Comparison of ENCODE assay signal across 12 cellular contexts in genomic region chr2:48900321-48901014, GRCh38.
DNase-seq lines count a peak whose midpoint lies in the region; ATAC-seq and TF ChIP-seq lines count a peak whose summit lies in the region.
"Had no signal": no experiment of that assay in that cellular context is flagged by ENCODE, and none has a peak within 500 bp of the region (broad histone marks: within the 10 kb centered on the region; RNA-seq: fewer than 3 reads in every experiment).

No MANE protein-coding gene starts in this region.

- no peak overlapping the region for H3K27ac ChIP-seq in mammary epithelial cell (ENCODE audit: insufficient read depth, low read depth, low read length)
- H3K27ac ChIP-seq in breast epithelium, result no peak overlapping the region
- peak overlapping the region; percentile 59 for H3K27ac ChIP-seq in mesodermal cell (ENCODE audit: low read depth, low read length, severe bottlenecking)
- H3K27ac ChIP-seq in heart right ventricle, result no peak overlapping the region

- no peak overlapping the region for H3K4me3 Mint-ChIP-seq in brain
- H3K4me3 Mint-ChIP-seq in activated CD8-positive, alpha-beta memory T cell treated with anti-CD3 and anti-CD28 coated beads, Interleukin-2, amount 10 ng/mL, durations not matched to agents 7 days and 5 days, result no peak overlapping the region
- H3K4me3 Mint-ChIP-seq: nephron progenitor cell; stimulated activated naive CD8-positive, alpha-beta T cell treated with anti-CD3 and anti-CD28 coated beads, Interleukin-15, Interleukin-2, amounts not matched to agents 100 ng/mL and 50 ng/mL, for 24 hours had no signal

- CTCF ChIA-PET in mammary epithelial cell (lab: Charles Lee; ENCODE audit: low non-redundant PET), result no interaction called here
- CTCF ChIA-PET in activated CD8-positive, alpha-beta memory T cell treated with anti-CD3 and anti-CD28 coated beads, Interleukin-2, amount 10 ng/mL, durations not matched to agents 7 days and 5 days (lab: Charles Lee), result no interaction called here

- DNase-seq in mammary epithelial cell (no peak), breast epithelium (ENCODE audit: low spot score in 2 of 2) (no peak), heart right ventricle (no peak)
- no peak for DNase-seq in activated CD8-positive, alpha-beta memory T cell treated with anti-CD3 and anti-CD28 coated beads, Interleukin-2, amount 10 ng/mL, durations not matched to agents 7 days and 5 days
- DNase-seq: activated naive CD4-positive, alpha-beta T cell treated with Interleukin-2 at 50 U/mL for 16 hours; HCEC 1CT; nephron progenitor cell had no signal

- TF ChIP-seq POLR2A in breast epithelium (IDR thresholded peaks at IDR 0.05), result no peak

- H3K79me2 ChIP-seq in mammary epithelial cell (ENCODE audit: insufficient read depth, low read length), result no peaks in the 10 kb centered on the region

- 33% methylated on average over 2 of the region's 2 CpGs for WGBS in mammary epithelial cell (ENCODE audit: low coverage, missing lambda C conversion rate)
- 67 to 86% methylated on average over 2 of the region's 2 CpGs for WGBS in mesodermal cell (ENCODE audit: insufficient coverage in 2 of 2), 2 experiments
- WGBS in heart right ventricle, 2 donors, result 25 to 39% methylated on average over 2 of the region's 2 CpGs

- no peak for ATAC-seq in activated CD8-positive, alpha-beta memory T cell treated with anti-CD3 and anti-CD28 coated beads, Interleukin-2, amount 10 ng/mL, durations not matched to agents 7 days and 5 days
- ATAC-seq in HG03097 (IDR thresholded peaks at IDR 0.05; ENCODE audit: low FRiP score, unreplicated experiment) (no peak), HG03378 (IDR thresholded peaks at IDR 0.05; ENCODE audit: unreplicated experiment) (no peak), heart right ventricle (no peak)

- no peaks in the 10 kb centered on the region for H3K36me3 ChIP-seq in mammary epithelial cell (ENCODE audit: insufficient read depth, low read length)
- H3K36me3 ChIP-seq in breast epithelium, result no peaks in the 10 kb centered on the region
- no peaks in the 10 kb centered on the region for H3K36me3 ChIP-seq in mesodermal cell (ENCODE audit: control insufficient read depth, insufficient read depth, low read length)
- no peaks in the 10 kb centered on the region for H3K36me3 ChIP-seq in heart right ventricle

- no peak overlapping the region for H3K4me2 ChIP-seq in mammary epithelial cell (ENCODE audit: insufficient read depth, low read depth, low read length)

- H3K4me3 ChIP-seq in mammary epithelial cell (replicated peaks in 1 of 3; ENCODE audit: insufficient read depth in 1 of 3, low read depth in 2 of 3, low read length in 3 of 3) (no peak overlapping the region), breast epithelium (no peak overlapping the region), mesodermal cell (ENCODE audit: extremely low read depth, insufficient read depth, low read length, poor library complexity, severe bottlenecking) (no peak overlapping the region), heart right ventricle (no peak overlapping the region)

- H3K9me3 ChIP-seq in mammary epithelial cell (replicated peaks; ENCODE audit: insufficient read depth, low read length), result no peaks in the 10 kb centered on the region
- H3K9me3 ChIP-seq in breast epithelium, result no peaks in the 10 kb centered on the region
- H3K9me3 ChIP-seq in mesodermal cell (ENCODE audit: control insufficient read depth, low read length), result no peaks in the 10 kb centered on the region
- no peaks in the 10 kb centered on the region for H3K9me3 ChIP-seq in heart right ventricle

- peak overlapping the region in 3 of 5 experiments; percentile 61 to 77 (median 67) for H3K27ac Mint-ChIP-seq in brain
- no peak overlapping the region for H3K27ac Mint-ChIP-seq in activated CD8-positive, alpha-beta memory T cell treated with anti-CD3 and anti-CD28 coated beads, Interleukin-2, amount 10 ng/mL, durations not matched to agents 7 days and 5 days
- H3K27ac Mint-ChIP-seq: nephron progenitor cell; stimulated activated naive CD8-positive, alpha-beta T cell treated with anti-CD3 and anti-CD28 coated beads, Interleukin-15, Interleukin-2, amounts not matched to agents 100 ng/mL and 50 ng/mL, for 24 hours had no signal

- H3K4me1 ChIP-seq in mammary epithelial cell (ENCODE audit: insufficient read depth, low read length) (no peaks in the 10 kb centered on the region), breast epithelium (no peaks in the 10 kb centered on the region), mesodermal cell (ENCODE audit: control insufficient read depth, insufficient read depth, low read length, poor library complexity, severe bottlenecking) (peaks cover 5% of the 10 kb centered on the region), heart right ventricle (no peaks in the 10 kb centered on the region)

- H3K9ac ChIP-seq in mammary epithelial cell (ENCODE audit: insufficient read depth, low read length), result no peak overlapping the region

- no peaks in the 10 kb centered on the region for H3K36me3 Mint-ChIP-seq in brain
- no peaks in the 10 kb centered on the region for H3K36me3 Mint-ChIP-seq in activated CD8-positive, alpha-beta memory T cell treated with anti-CD3 and anti-CD28 coated beads, Interleukin-2, amount 10 ng/mL, durations not matched to agents 7 days and 5 days

- TF ChIP-seq CTCF in mammary epithelial cell (conservative IDR thresholded peaks at IDR 0.05 in 1 of 2, IDR thresholded peaks at IDR 0.05 in 1 of 2; ENCODE audit: extremely low read depth in 1 of 2, insufficient read depth in 1 of 2, low read depth in 1 of 2, low read length in 2 of 2) (no peak), breast epithelium (IDR thresholded peaks at IDR 0.05) (no peak), brain (conservative IDR thresholded peaks at IDR 0.05) (no peak), heart right ventricle (IDR thresholded peaks at IDR 0.05) (no peak)

- H3K4me1 Mint-ChIP-seq in brain, result peaks cover 23% of the 10 kb centered on the region
- no peaks in the 10 kb centered on the region for H3K4me1 Mint-ChIP-seq in activated CD8-positive, alpha-beta memory T cell treated with anti-CD3 and anti-CD28 coated beads, Interleukin-2, amount 10 ng/mL, durations not matched to agents 7 days and 5 days

- no peaks in the 10 kb centered on the region for H3K27me3 Mint-ChIP-seq in brain
- H3K27me3 Mint-ChIP-seq in activated CD8-positive, alpha-beta memory T cell treated with anti-CD3 and anti-CD28 coated beads, Interleukin-2, amount 10 ng/mL, durations not matched to agents 7 days and 5 days, result no peaks in the 10 kb centered on the region
- H3K27me3 Mint-ChIP-seq: stimulated activated naive CD8-positive, alpha-beta T cell treated with anti-CD3 and anti-CD28 coated beads, Interleukin-15, Interleukin-2, amounts not matched to agents 100 ng/mL and 50 ng/mL, for 24 hours had no signal

- no TSS peak for BruUV-seq in mammary epithelial cell (replicated peaks; lab: Mats Ljungman, UMichigan)

- in situ Hi-C loops in mammary epithelial cell (cut with MboI; ENCODE audit: low sequenced_read_pairs in 2 of 2), result no loop called here

- H3K9me3 Mint-ChIP-seq in brain, result peaks cover 0 to 8% (median 0%) of the 10 kb centered on the region in 5 experiments
- H3K9me3 Mint-ChIP-seq in activated CD8-positive, alpha-beta memory T cell treated with anti-CD3 and anti-CD28 coated beads, Interleukin-2, amount 10 ng/mL, durations not matched to agents 7 days and 5 days (ENCODE audit: low read depth), result no peaks in the 10 kb centered on the region
- H3K9me3 Mint-ChIP-seq: stimulated activated naive CD8-positive, alpha-beta T cell treated with anti-CD3 and anti-CD28 coated beads, Interleukin-15, Interleukin-2, amounts not matched to agents 100 ng/mL and 50 ng/mL, for 24 hours had no signal

- H3K27me3 ChIP-seq in mammary epithelial cell (ENCODE audit: insufficient read depth, low read length), result peaks cover 2% of the 10 kb centered on the region
- H3K27me3 ChIP-seq in breast epithelium, result no peaks in the 10 kb centered on the region
- H3K27me3 ChIP-seq in heart right ventricle, result peaks cover 0 to 14% (median 0%) of the 10 kb centered on the region in 7 donors

- no peaks in the 10 kb centered on the region for H4K20me1 ChIP-seq in mammary epithelial cell (ENCODE audit: insufficient read depth, low read length)

- dilution Hi-C loops in mammary epithelial cell (cut with HindIII; ENCODE audit: low sequenced_read_pairs), result no loop called here

- peak overlapping the region; percentile 0 for H2AFZ ChIP-seq in mammary epithelial cell (ENCODE audit: low read depth, low read length)

- intact Hi-C loops in mammary epithelial cell (cut with micrococcal nuclease) (no loop called here), breast epithelium (cut with DNase I; ENCODE audit: low total_unique reads) (no loop called here), heart right ventricle (cut with DNase I) (no loop called here)
